12 cellular contexts compared by ENCODE assay signal in the genomic region with DNA sequence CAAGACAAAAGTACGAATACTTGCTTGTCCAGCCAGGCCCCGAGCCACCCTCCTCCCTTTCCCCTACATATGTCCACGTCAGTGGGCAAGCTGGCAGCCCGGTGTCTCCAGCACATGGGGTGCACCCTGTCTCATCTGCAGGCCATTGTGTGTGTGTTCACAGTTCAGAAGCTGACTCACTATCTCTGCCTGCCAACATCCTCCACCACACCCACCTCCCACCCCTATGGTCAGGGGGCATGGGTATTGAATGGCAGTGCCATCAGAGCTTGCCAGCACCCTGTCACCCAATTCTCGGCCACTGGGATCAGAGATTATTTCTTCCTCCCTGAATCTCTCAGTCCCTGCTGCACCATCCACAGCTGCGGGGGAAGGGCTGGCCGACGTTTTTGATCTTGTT.
DNase-seq lines count a peak whose midpoint lies in the region; ATAC-seq and TF ChIP-seq lines count a peak whose summit lies in the region.
"Had no signal": no experiment of that assay in that cellular context is flagged by ENCODE, and none has a peak within 500 bp of the region (broad histone marks: within the 10 kb centered on the region; RNA-seq: fewer than 3 reads in every experiment).

No MANE protein-coding gene starts in this region.

- DNase-seq in GM23248 (peak; percentile 80), PC-9 (peak; percentile 70 to 83), neuronal stem cell (ENCODE audit: low spot score) (no peak), UCSD-AML1 (lab: John Stamatoyannopoulos, UW; ENCODE audit: unreplicated experiment) (no peak)
- DNase-seq: activated CD4-positive, alpha-beta T cell treated with anti-CD3 and anti-CD28 coated beads for 48 hours had no signal

- H3K9me3 ChIP-seq in GM23248 (ENCODE audit: low read depth) (no peaks in the 10 kb centered on the region), PC-9 (ENCODE audit: insufficient read depth, low read depth) (no peaks in the 10 kb centered on the region), esophagus (ENCODE audit: control insufficient read depth in 2 of 2, insufficient read depth in 1 of 2, low read depth in 1 of 2, low read length in 1 of 2) (no peaks in the 10 kb centered on the region), neuronal stem cell (replicated peaks in 1 of 2; ENCODE audit: control insufficient read depth in 2 of 2, insufficient read depth in 1 of 2, low read depth in 1 of 2, low read length in 2 of 2) (peaks cover 0 to 10% of the 10 kb centered on the region in 2 donors)
- H3K9me3 ChIP-seq: esophagus muscularis mucosa had no signal

- peak overlapping the region; percentile 1 for H3K18ac ChIP-seq in neuronal stem cell (ENCODE audit: low read length)

- H2AFZ ChIP-seq in GM23248 (no peak overlapping the region), PC-9 (no peak overlapping the region), neuronal stem cell (ENCODE audit: low read length) (no peak overlapping the region)

- intact Hi-C loops in PC-9 (cut with micrococcal nuclease; ENCODE audit: unreplicated experiment): loop anchor here (5.0 kb wide), 1 partner anchor 195 kb away; a partner anchor contains a TSS

- no peak overlapping the region for H3K4ac ChIP-seq in neuronal stem cell (ENCODE audit: low read length)

- H3K36me3 ChIP-seq in GM23248 (ENCODE audit: low read depth) (no peaks in the 10 kb centered on the region), PC-9 (ENCODE audit: low read depth) (no peaks in the 10 kb centered on the region), esophagus (ENCODE audit: control insufficient read depth in 2 of 2, insufficient read depth in 2 of 2, low read length in 1 of 2) (peaks cover 2% of the 10 kb centered on the region in 2 donors), neuronal stem cell (replicated peaks in 1 of 2; ENCODE audit: control insufficient read depth in 2 of 2, insufficient read depth in 2 of 2, low read length in 2 of 2) (no peaks in the 10 kb centered on the region)
- H3K36me3 ChIP-seq: esophagus muscularis mucosa had no signal

- H3K4me2 ChIP-seq in GM23248 (ENCODE audit: unreplicated experiment) (peak overlapping the region; percentile 6), PC-9 (peak overlapping the region; percentile 50), neuronal stem cell (ENCODE audit: insufficient read depth, low read length, poor library complexity, severe bottlenecking) (no peak overlapping the region)

- POLR2A ChIA-PET in PC-9 (lab: Charles Lee; ENCODE audit: unreplicated experiment): interaction anchor here (0.6 kb wide), 1 partner anchor 512 kb away, joined by 3 read pairs; no protein-coding TSS in a partner anchor

- H3K4me1 ChIP-seq in GM23248 (ENCODE audit: insufficient read depth) (peaks cover 10% of the 10 kb centered on the region), PC-9 (replicated peaks; ENCODE audit: insufficient read depth) (peaks cover 27% of the 10 kb centered on the region), esophagus (ENCODE audit: control insufficient read depth in 2 of 2, insufficient read depth in 2 of 2, low read length in 1 of 2) (peaks cover 3 to 10% of the 10 kb centered on the region in 2 donors), neuronal stem cell (ENCODE audit: control insufficient read depth in 2 of 2, insufficient read depth in 1 of 2, low read depth in 1 of 2, low read length in 2 of 2) (peaks cover 7% of the 10 kb centered on the region in 2 donors)

- H4K8ac ChIP-seq in neuronal stem cell (ENCODE audit: low read depth, low read length): no peak overlapping the region

- no peak overlapping the region for H4K91ac ChIP-seq in neuronal stem cell (ENCODE audit: low read depth, low read length, poor library complexity)

- peak overlapping the region; percentile 10 for H2AK5ac ChIP-seq in neuronal stem cell (ENCODE audit: low read depth, low read length)

- BruUV-seq in PC-9 (replicated peaks; lab: Mats Ljungman, UMichigan): no TSS peak

- H3K27me3 ChIP-seq in GM23248 (replicated peaks; ENCODE audit: insufficient read depth) (no peaks in the 10 kb centered on the region), PC-9 (ENCODE audit: insufficient read depth, low read depth) (no peaks in the 10 kb centered on the region), esophagus (ENCODE audit: control insufficient read depth in 1 of 2, insufficient read depth in 2 of 2, low read length in 2 of 2) (no peaks in the 10 kb centered on the region), neuronal stem cell (ENCODE audit: control insufficient read depth in 3 of 3, insufficient read depth in 3 of 3, low read depth in 1 of 3, low read length in 3 of 3) (no peaks in the 10 kb centered on the region)
- H3K27me3 ChIP-seq: esophagus muscularis mucosa had no signal

- CTCF ChIA-PET in PC-9 (lab: Charles Lee): no interaction called here

- no peaks in the 10 kb centered on the region for H3K79me1 ChIP-seq in neuronal stem cell (ENCODE audit: low read depth, low read length)

- no peak overlapping the region for H2BK120ac ChIP-seq in neuronal stem cell (ENCODE audit: low read depth, low read length)

- 34 to 38% methylated on average over 8 of the region's 8 CpGs for WGBS in GM23248 (ENCODE audit: low coverage in 1 of 2, low lambda C conversion rate in 2 of 2, missing lambda C conversion rate in 2 of 2), 2 experiments
- WGBS in esophagus, 2 donors: 55 to 57% methylated on average over 8 of the region's 8 CpGs
- no CpG with 5 or more reads among the region's 8 CpGs for WGBS in neuronal stem cell (ENCODE audit: extremely low coverage in 2 of 2, insufficient read length in 2 of 2, insufficient replicate concordance in 1 of 2), 2 donors

- H4K20me1 ChIP-seq in GM23248 (ENCODE audit: insufficient read depth) (no peaks in the 10 kb centered on the region), PC-9 (ENCODE audit: insufficient read depth) (no peaks in the 10 kb centered on the region)

- no peak for ATAC-seq in HG02623 (IDR thresholded peaks at IDR 0.05; ENCODE audit: unreplicated experiment)
- ATAC-seq in GM19395 (IDR thresholded peaks at IDR 0.05; ENCODE audit: unreplicated experiment): no peak
- ATAC-seq in GM18498 (IDR thresholded peaks at IDR 0.05; ENCODE audit: unreplicated experiment): no peak
- ATAC-seq: activated naive CD4-positive, alpha-beta T cell treated with anti-CD3 and anti-CD28 coated beads, Interleukin-2, amount 50 U/mL, for 72 hours; Panc1 had no signal

- H3K23ac ChIP-seq in neuronal stem cell (ENCODE audit: low read depth, low read length, poor library complexity): no peak overlapping the region

- H3K27ac ChIP-seq in GM23248 (no peak overlapping the region), PC-9 (peak overlapping the region; percentile 56), esophagus (ENCODE audit: low read depth in 2 of 2, low read length in 1 of 2) (peak overlapping the region; percentile 52 to 81), neuronal stem cell (replicated peaks; ENCODE audit: low read length) (no peak overlapping the region)
- H3K27ac ChIP-seq: esophagus muscularis mucosa had no signal

- H2BK15ac ChIP-seq in neuronal stem cell (ENCODE audit: low read length): no peak overlapping the region

- H2BK5ac ChIP-seq in neuronal stem cell (ENCODE audit: low read length): no peak overlapping the region

- no peak overlapping the region for H2BK12ac ChIP-seq in neuronal stem cell (ENCODE audit: low read length)

- H3F3A ChIP-seq in GM23248 (ENCODE audit: insufficient read depth) (peaks cover 16% of the 10 kb centered on the region; the same call in 1 of the 2 replicates), PC-9 (ENCODE audit: insufficient read depth, low read depth) (no peaks in the 10 kb centered on the region)

- no peak for TF ChIP-seq CTCF in PC-9 (conservative IDR thresholded peaks at IDR 0.05)

- peak overlapping the region; percentile 12 for H3K14ac ChIP-seq in neuronal stem cell (ENCODE audit: low read length)

- in situ Hi-C loops in GM23248 (cut with MboI): loop anchor here (25.0 kb wide), 1 partner anchor 1080 kb away; no protein-coding TSS in a partner anchor

- H3K9me2 ChIP-seq in GM23248 (ENCODE audit: insufficient read depth) (no peaks in the 10 kb centered on the region), PC-9 (ENCODE audit: insufficient read depth) (no peaks in the 10 kb centered on the region)

- H3K9ac ChIP-seq in GM23248 (0 out of 2 replicates have a peak overlapping the region, but pooled peaks have one; percentile 16), neuronal stem cell (ENCODE audit: low read depth, low read length, poor library complexity) (no peak overlapping the region)

- no peaks in the 10 kb centered on the region for H3K79me2 ChIP-seq in GM23248 (ENCODE audit: insufficient read depth)
- H3K79me2 ChIP-seq in PC-9 (ENCODE audit: low read depth): no peaks in the 10 kb centered on the region

- H3K4me3 ChIP-seq in GM23248 (no peak overlapping the region), PC-9 (no peak overlapping the region), esophagus (ENCODE audit: low read depth in 1 of 2, low read length in 2 of 2) (no peak overlapping the region), neuronal stem cell (ENCODE audit: low read length in 2 of 2) (peak overlapping the region in 1 of 2 donors; percentile 39)
- H3K4me3 ChIP-seq: esophagus muscularis mucosa had no signal

Comparison
In these comparisons a context has a peak if more than half of its experiments do, and no peak if none do; other contexts are left out.
1. DNase-seq: peak in GM23248 (single experiment) and PC-9 (2 of 2); none in neuronal stem cell (single experiment) and UCSD-AML1 (single experiment).
2. H3K27ac ChIP-seq: peak in PC-9 (single experiment) and esophagus (2 of 2); none in GM23248 (single experiment) and neuronal stem cell (single experiment).